In the genomic region with DNA sequence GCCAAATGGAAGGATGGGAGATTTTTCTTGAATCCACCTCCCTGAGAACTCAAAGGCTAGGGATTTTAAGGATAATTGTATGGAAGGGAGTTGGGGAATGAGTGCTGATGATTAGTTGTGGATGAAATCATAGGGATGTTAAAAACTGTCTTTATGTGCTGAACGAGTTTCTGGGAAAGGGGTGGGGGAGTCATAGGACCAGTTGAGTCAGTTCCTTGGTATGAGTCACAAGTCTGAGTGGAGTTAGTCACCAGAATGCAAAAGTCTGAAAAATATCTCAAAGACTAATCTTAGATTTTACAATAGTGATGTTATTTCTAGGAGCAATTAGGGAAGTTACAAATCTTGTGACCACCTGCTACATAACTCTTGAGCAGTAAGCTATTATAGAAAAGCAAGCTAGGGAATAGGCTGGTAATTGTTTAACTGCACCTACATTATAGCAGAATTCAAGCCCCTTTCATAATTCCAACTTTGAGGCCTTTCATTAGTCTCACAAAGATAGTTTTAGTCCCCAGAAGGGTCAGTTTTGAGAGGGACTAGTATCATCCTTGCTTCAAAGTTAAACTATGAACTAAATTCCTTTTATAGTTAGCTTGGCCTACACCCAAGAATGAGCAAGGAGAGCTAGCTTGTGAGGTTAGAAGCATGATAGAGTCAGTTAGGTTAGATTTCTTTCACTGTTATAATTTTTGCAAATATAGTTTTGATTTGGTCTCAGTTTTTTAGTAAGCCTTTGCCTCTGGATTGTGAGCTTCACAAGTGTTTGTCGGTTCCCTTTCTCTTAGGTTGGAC, we compare ENCODE assay signal across 10 cellular contexts.
DNase-seq lines count a peak whose midpoint lies in the region; ATAC-seq and TF ChIP-seq lines count a peak whose summit lies in the region.
"Had no signal": no experiment of that assay in that cellular context is flagged by ENCODE, and none has a peak within 500 bp of the region (broad histone marks: within the 10 kb centered on the region; RNA-seq: fewer than 3 reads in every experiment).

No MANE protein-coding gene starts in this region.

- H3K4me3 ChIP-seq in cardiac fibroblast (replicated peaks in 1 of 2; ENCODE audit: low read depth in 2 of 2, low read length in 2 of 2), result no peak overlapping the region
- H3K4me3 ChIP-seq: A549 had no signal

- TF ChIP-seq CTCF in cardiac fibroblast (IDR thresholded peaks at IDR 0.05; ENCODE audit: low read depth, low read length), result no peak

- DNase-seq in activated CD4-positive, CD25-positive, alpha-beta regulatory T cell (lab: John Stamatoyannopoulos, UW), result no peak
- DNase-seq in HT1080 (ENCODE audit: low read depth) (peak; percentile 95), cardiac fibroblast (ENCODE audit: low read depth in 2 of 2) (peak; percentile 39 to 95), myocyte (ENCODE audit: low read depth) (peak; percentile 67), activated gamma-delta T cell (lab: John Stamatoyannopoulos, UW) (no peak), LoVo (ENCODE audit: low spot score) (no peak), NCI-H2029 treated with DMSO at 0.1 percent for 48 hours (lab: John Stamatoyannopoulos, UW) (no peak)
- DNase-seq: NCI-H1694 treated with DMSO at 0.1 percent for 48 hours had no signal

- ATAC-seq in activated CD4-positive, CD25-positive, alpha-beta regulatory T cell treated with anti-CD3 and anti-CD28 coated beads, Interleukin-2, amount 50 U/mL, for 24 hours, result peak; percentile 30 to 58
- ATAC-seq: A549 had no signal

Comparison
In these comparisons a context has a peak if more than half of its experiments do, and no peak if none do; other contexts are left out.
1. DNase-seq: peak in HT1080 (single experiment), cardiac fibroblast (2 of 2) and myocyte (single experiment); none in activated CD4-positive, CD25-positive, alpha-beta regulatory T cell (0 of 4), activated gamma-delta T cell (single experiment), LoVo (single experiment) and NCI-H2029 treated with DMSO at 0.1 percent for 48 hours (single experiment).